8 cellular contexts compared by ENCODE assay signal in genomic region chr16:66751135-66751991, GRCh38. TPM values are rescaled to one million over a fixed set of nuclear protein-coding genes. Genes with fewer than 3 reads are reported as not detected.
DNase-seq lines count a peak whose midpoint lies in the region; ATAC-seq, FAIRE-seq and TF ChIP-seq lines count a peak whose summit lies in the region.

DYNC1LI2 (minus strand) TSS chr16:66751609; CDS start chr16:66751591, 18 bp downstream.

- peak within 1 kb of the TSS; percentile 56 for H2BK15ac ChIP-seq in neuronal stem cell (ENCODE audit: low read length)

- peaks cover 4 to 9% of the 10 kb centered on the region in 2 donors for H3K4me1 ChIP-seq in neuronal stem cell (ENCODE audit: control insufficient read depth in 2 of 2, insufficient read depth in 1 of 2, low read depth in 1 of 2, low read length in 2 of 2)

- in situ Hi-C loops in KBM-7 (cut with MboI; ENCODE audit: low pct_unique_long_range_greater_than_20kb, low sequenced_read_pairs), result no loop called here
- in situ Hi-C loops in SK-MEL-5 (cut with HindIII; ENCODE audit: low pct_unique_long_range_greater_than_20kb, low sequenced_read_pairs), result no loop called here

- H3K4me2 ChIP-seq in neuronal stem cell (ENCODE audit: insufficient read depth, low read length, poor library complexity, severe bottlenecking), result peak within 1 kb of the TSS; percentile 77

- H4K8ac ChIP-seq in neuronal stem cell (ENCODE audit: low read depth, low read length), result no peak within 1 kb of the TSS

- H3K23ac ChIP-seq in neuronal stem cell (ENCODE audit: low read depth, low read length, poor library complexity), result peak within 1 kb of the TSS; percentile 61

- H3K14ac ChIP-seq in neuronal stem cell (ENCODE audit: low read length), result peak within 1 kb of the TSS; percentile 56

- DNase-seq in Daoy (ENCODE audit: low read depth) (peak; percentile 83), KBM-7 (peak; percentile 75), SK-MEL-5 (ENCODE audit: low read depth, low spot score) (peak; percentile 84), frontal cortex (ENCODE audit: low spot score in 2 of 2) (peak; percentile 90 to 94), neuronal stem cell (ENCODE audit: low spot score) (peak; percentile 69)
- peak; percentile 83 for DNase-seq in activated naive CD4-positive, alpha-beta T cell treated with Interleukin-2 at 50 U/mL for 16 hours

- H3K36me3 ChIP-seq in neuronal stem cell (replicated peaks in 1 of 2; ENCODE audit: control insufficient read depth in 2 of 2, insufficient read depth in 2 of 2, low read length in 2 of 2), result peaks cover 15 to 42% of the 10 kb centered on the region in 2 donors

- peak within 1 kb of the TSS; percentile 99 for H3K18ac ChIP-seq in neuronal stem cell (ENCODE audit: low read length)

- H3K27me3 ChIP-seq in neuronal stem cell (ENCODE audit: control insufficient read depth in 3 of 3, insufficient read depth in 3 of 3, low read depth in 1 of 3, low read length in 3 of 3), result peaks cover 0 to 22% (median 3%) of the 10 kb centered on the region in 3 experiments

- peak within 1 kb of the TSS; percentile 80 for H3K4ac ChIP-seq in neuronal stem cell (ENCODE audit: low read length)

- H2AK5ac ChIP-seq in neuronal stem cell (ENCODE audit: low read depth, low read length), result peak within 1 kb of the TSS; percentile 79

- H3K79me1 ChIP-seq in neuronal stem cell (ENCODE audit: low read depth, low read length), result peaks cover 5% of the 10 kb centered on the region

- H3K9ac ChIP-seq in neuronal stem cell (ENCODE audit: low read depth, low read length, poor library complexity), result peak within 1 kb of the TSS; percentile 94

- peak within 1 kb of the TSS; percentile 64 for H3K27ac ChIP-seq in neuronal stem cell (replicated peaks; ENCODE audit: low read length)

- peak within 1 kb of the TSS; percentile 15 for H4K91ac ChIP-seq in neuronal stem cell (ENCODE audit: low read depth, low read length, poor library complexity)

- no peak for FAIRE-seq in frontal cortex (lab: Jason Lieb, UNC)

- peak; percentile 83 for ATAC-seq in GM21576 (IDR thresholded peaks at IDR 0.05; ENCODE audit: unreplicated experiment)

- no peak within 1 kb of the TSS for H2BK120ac ChIP-seq in neuronal stem cell (ENCODE audit: low read depth, low read length)

- peak within 1 kb of the TSS; percentile 98 to 99 for H3K4me3 ChIP-seq in neuronal stem cell (ENCODE audit: low read length in 2 of 2)

- H3K9me3 ChIP-seq in neuronal stem cell (replicated peaks in 1 of 2; ENCODE audit: control insufficient read depth in 2 of 2, insufficient read depth in 1 of 2, low read depth in 1 of 2, low read length in 2 of 2), result no peaks in the 10 kb centered on the region

- H2AFZ ChIP-seq in neuronal stem cell (ENCODE audit: low read length), result peak within 1 kb of the TSS; percentile 96

- H2BK5ac ChIP-seq in neuronal stem cell (ENCODE audit: low read length), result peak within 1 kb of the TSS; percentile 83

- no peak within 1 kb of the TSS for H2BK12ac ChIP-seq in neuronal stem cell (ENCODE audit: low read length)

- no peak for TF ChIP-seq CTCF in subcutaneous adipose tissue (IDR thresholded peaks at IDR 0.05; ENCODE audit: low read depth)

- WGBS in neuronal stem cell (ENCODE audit: extremely low coverage in 2 of 2, insufficient read length in 2 of 2, insufficient replicate concordance in 1 of 2), 2 donors, result no CpG with 5 or more reads among the region's 110 CpGs

RNA-seq across cellular contexts. Expression of gene DYNC1LI2, which starts in this region (rescaled TPM):
- 81.7 and 97.8 TPM in 2 replicates for total RNA-seq in Daoy (2014; rRNA removed; shearing (Covaris generic))
- 118 and 127 TPM in 2 replicates for total RNA-seq in SK-MEL-5 (2014; rRNA removed; shearing (Covaris generic))
- polyA plus RNA-seq in SK-MEL-5 (2015; cell fraction: cytosol; rRNA removed), result 85.7 and 103 TPM in 2 replicates
- 533 and 591 TPM in 2 replicates for polyA plus RNA-seq in SK-MEL-5 (2015; cell fraction: nucleus; rRNA removed)
- total RNA-seq in frontal cortex (183 TPM), subcutaneous adipose tissue (100 to 1,000 TPM; 123 to 210 (median 165) TPM)
- 154 TPM for polyA plus RNA-seq in neuronal stem cell (2013, experiment 1 of 2)
- polyA plus RNA-seq in neuronal stem cell (2013, experiment 2 of 2), result 164 TPM

Comparison
In these comparisons a context has a peak if more than half of its experiments do, and no peak if none do; other contexts are left out.
1. Peak in every context shown above with its lines: DNase-seq, ATAC-seq, H3K4me3 ChIP-seq and H3K27ac ChIP-seq.